In genomic region chr10:86439544-86439943, GRCh38 we compare ENCODE assay signal across 8 cellular contexts.
A peak's percentile ranks its signal among the peaks of the same experiment; 100 is the strongest.
DNase-seq lines count a peak whose midpoint lies in the region; ATAC-seq and TF ChIP-seq lines count a peak whose summit lies in the region.

No MANE protein-coding gene starts in this region.

- intact Hi-C loops in A673 (cut with micrococcal nuclease; ENCODE audit: unreplicated experiment) (no loop called here), lower lobe of right lung (cut with DNase I) (no loop called here), esophagus muscularis mucosa (cut with DNase I) (no loop called here)

- CTCF ChIA-PET in A673 (lab: Charles Lee) = no interaction called here

- H3K9me3 ChIP-seq in A673 (ENCODE audit: low read depth, low read length, poor library complexity, severe bottlenecking) (no peaks in the 10 kb centered on the region), lower lobe of right lung (no peaks in the 10 kb centered on the region), esophagus muscularis mucosa (no peaks in the 10 kb centered on the region)

- ATAC-seq in lower lobe of right lung = peak; percentile 61 to 70

- peak; percentile 35 for DNase-seq in A673 (ENCODE audit: low spot score)
- peak; percentile 76 for DNase-seq in HCEC 1CT
- DNase-seq in astrocyte of the hippocampus (ENCODE audit: low read depth, low spot score) = peak; percentile 70
- DNase-seq in lower lobe of right lung = peak; percentile 81
- DNase-seq in esophagus muscularis mucosa (ENCODE audit: extremely low spot score) = no peak
- no peak for DNase-seq in NCI-H345 treated with DMSO at 0.1 percent for 48 hours (lab: John Stamatoyannopoulos, UW; ENCODE audit: unreplicated experiment)
- no peak for DNase-seq in activated T-cell treated with anti-CD3 and anti-CD28 coated beads, Interleukin-2, amount 50 U/mL, for 1 hour
- DNase-seq in NCI-H2171 treated with DMSO at 0.1 percent for 48 hours (lab: John Stamatoyannopoulos, UW) = no peak

- no peak for TF ChIP-seq POLR2A in esophagus muscularis mucosa (IDR thresholded peaks at IDR 0.05; ENCODE audit: low read depth)

- H3K27me3 ChIP-seq in A673 (replicated peaks; ENCODE audit: insufficient read depth, low read depth, low read length, poor library complexity) = no peaks in the 10 kb centered on the region
- H3K27me3 ChIP-seq in lower lobe of right lung (ENCODE audit: low read depth) = no peaks in the 10 kb centered on the region
- no peaks in the 10 kb centered on the region for H3K27me3 ChIP-seq in esophagus muscularis mucosa

- TF ChIP-seq EP300 in esophagus muscularis mucosa (IDR thresholded peaks at IDR 0.05) = no peak

- WGBS in esophagus muscularis mucosa = 6% methylated on average over 1 of the region's 1 CpG

- POLR2A ChIA-PET in A673 (lab: Charles Lee; ENCODE audit: low non-redundant PET) = no interaction called here

- TF ChIP-seq CTCF in A673 (conservative IDR thresholded peaks at IDR 0.05; ENCODE audit: low read depth, low read length) (no peak), lower lobe of right lung (IDR thresholded peaks at IDR 0.05) (no peak), esophagus muscularis mucosa (IDR thresholded peaks at IDR 0.05) (no peak)

- H3K36me3 ChIP-seq in A673 (ENCODE audit: insufficient read depth, low read length, poor library complexity, severe bottlenecking) = peaks cover 68% of the 10 kb centered on the region
- peaks cover 97% of the 10 kb centered on the region for H3K36me3 ChIP-seq in lower lobe of right lung
- H3K36me3 ChIP-seq in esophagus muscularis mucosa = peaks cover 33 to 95% (median 65%) of the 10 kb centered on the region in 4 donors

- no peaks in the 10 kb centered on the region for H3K4me1 ChIP-seq in A673 (ENCODE audit: insufficient read depth, low read length, poor library complexity, severe bottlenecking)
- H3K4me1 ChIP-seq in lower lobe of right lung = peaks cover 5% of the 10 kb centered on the region
- H3K4me1 ChIP-seq in esophagus muscularis mucosa = no peaks in the 10 kb centered on the region

- H3K4me3 ChIP-seq in A673 (ENCODE audit: low read depth, low read length, poor library complexity, severe bottlenecking) = no peak overlapping the region
- no peak overlapping the region for H3K4me3 ChIP-seq in lower lobe of right lung
- H3K4me3 ChIP-seq in esophagus muscularis mucosa = no peak overlapping the region

- BruUV-seq in A673 (replicated peaks; lab: Mats Ljungman, UMichigan) = no TSS peak

- no peak overlapping the region for H3K27ac ChIP-seq in A673 (ENCODE audit: low read depth, low read length, poor library complexity, severe bottlenecking)
- H3K27ac ChIP-seq in lower lobe of right lung = no peak overlapping the region
- no peak overlapping the region for H3K27ac ChIP-seq in esophagus muscularis mucosa (replicated peaks in 1 of 4)

Comparison
In these comparisons a context has a peak if more than half of its experiments do, and no peak if none do; other contexts are left out.
1. DNase-seq: peak in A673 (single experiment), HCEC 1CT (single experiment), astrocyte of the hippocampus (single experiment) and lower lobe of right lung (single experiment); none in esophagus muscularis mucosa (single experiment), NCI-H345 treated with DMSO at 0.1 percent for 48 hours (single experiment), activated T-cell treated with anti-CD3 and anti-CD28 coated beads, Interleukin-2, amount 50 U/mL, for 1 hour (single experiment) and NCI-H2171 treated with DMSO at 0.1 percent for 48 hours (single experiment).